Comparison of ENCODE assay signal across 16 cellular contexts in genomic region chr12:109718390-109718789, GRCh38. TPM values are rescaled to one million over a fixed set of nuclear protein-coding genes. Genes with fewer than 3 reads are reported as not detected.
A peak's percentile ranks its signal among the peaks of the same experiment; 100 is the strongest.
DNase-seq lines count a peak whose midpoint lies in the region; ATAC-seq, FAIRE-seq and TF ChIP-seq lines count a peak whose summit lies in the region.
"Had no signal": no experiment of that assay in that cellular context is flagged by ENCODE, and none has a peak within 500 bp of the region (broad histone marks: within the 10 kb centered on the region; RNA-seq: fewer than 3 reads in every experiment).

No MANE protein-coding gene starts in this region.

- H3K36me3 ChIP-seq in pancreas: no peaks in the 10 kb centered on the region
- H3K36me3 ChIP-seq: brain microvascular endothelial cell had no signal

- H3K4me1 ChIP-seq in pancreas: peaks cover 12 to 14% (median 13%) of the 10 kb centered on the region in 3 donors

- DNase-seq in NCI-H345 (lab: John Stamatoyannopoulos, UW): peak; percentile 26
- no peak for DNase-seq in NCI-H345 treated with DMSO at 0.1 percent for 48 hours (lab: John Stamatoyannopoulos, UW; ENCODE audit: unreplicated experiment)
- peak; percentile 75 for DNase-seq in NCI-H2227 treated with DMSO at 0.1 percent for 48 hours (lab: John Stamatoyannopoulos, UW)
- DNase-seq in head of caudate nucleus: peak in 41 of 42 donors; percentile 43 to 85 (median 73)
- DNase-seq in posterior cingulate gyrus: peak in 8 of 10 donors; percentile 41 to 94 (median 57)
- DNase-seq in pancreas: no peak
- DNase-seq in HPDE6-E6E7 (ENCODE audit: extremely low spot score): no peak
- DNase-seq: activated CD4-positive, CD25-positive, alpha-beta regulatory T cell treated with anti-CD3 and anti-CD28 coated beads, Interleukin-2, amount 50 U/mL, for 72 hours; activated T-cell treated with anti-CD3 and anti-CD28 coated beads, Interleukin-2, amount 50 U/mL, for 48 hours; brain microvascular endothelial cell; natural killer cell; stimulated activated CD4-positive, alpha-beta T cell treated with anti-CD3 and anti-CD28 coated beads, Interleukin-12 subunit alpha, Interleukin-12 subunit beta, amount 100 ng/mL, for 4 hours had no signal

- 73 to 76% methylated on average over 32 to 33 of the region's 33 CpGs for WGBS in pancreas, 2 donors

- intact Hi-C loops in head of caudate nucleus (cut with DNase I) (loop anchor here (2.0 to 10.0 kb wide), 2 partner anchors 50 to 124 kb away; no protein-coding TSS in a partner anchor), posterior cingulate gyrus (cut with DNase I) (loop anchor here (2.0 to 5.0 kb wide), 3 partner anchors 54 to 196 kb away; no protein-coding TSS in a partner anchor), pancreas (cut with DNase I) (loop anchor here in 1 of 3 donors (10.0 kb wide), 1 partner anchor 114 kb away; no protein-coding TSS in a partner anchor)

- no peak for FAIRE-seq in pancreas (lab: Jason Lieb, UNC)
- FAIRE-seq: A204.1, keratinocyte had no signal

- no peaks in the 10 kb centered on the region for H3K9me3 ChIP-seq in pancreas

- TF ChIP-seq CTCF in pancreas (IDR thresholded peaks at IDR 0.05): no peak

- no peak overlapping the region for H3K4me3 ChIP-seq in pancreas

- ATAC-seq in HG03571 (IDR thresholded peaks at IDR 0.05; ENCODE audit: unreplicated experiment) (no peak), pancreas (no peak)
- ATAC-seq: HCT116, natural killer cell had no signal

- H3K27ac ChIP-seq in pancreas: no peak overlapping the region
- H3K27ac ChIP-seq: brain microvascular endothelial cell had no signal

- no peaks in the 10 kb centered on the region for H3K27me3 ChIP-seq in pancreas

RNA-seq across cellular contexts. Expression of gene FAM222A, which starts 4.8 kb away (rescaled TPM):
- total RNA-seq in pancreas: 1 to 10 TPM; 2.1 to 4.3 (median 3.3) TPM
- 10 to 100 TPM in 1 of 2 donors, 1 to 10 TPM in 1; 5.6 to 14.6 TPM for polyA plus RNA-seq in pancreas

Comparison
In these comparisons a context has a peak if more than half of its experiments do, and no peak if none do; other contexts are left out.
1. DNase-seq: peak in NCI-H345 (single experiment), NCI-H2227 treated with DMSO at 0.1 percent for 48 hours (single experiment), head of caudate nucleus (41 of 42) and posterior cingulate gyrus (8 of 10); none in NCI-H345 treated with DMSO at 0.1 percent for 48 hours (single experiment), pancreas (0 of 6) and HPDE6-E6E7 (single experiment).